Comparison of ENCODE assay signal across 1 cellular context in genomic region chr5:35899805-35900204, GRCh38.
TF ChIP-seq lines count a peak whose summit lies in the region.

No MANE protein-coding gene starts in this region.

TF ChIP-seq in GM12878, 131 proteins besides CTCF, POLR2A, EP300 and RAD21 (continued from another document and continues in another):
- TF ChIP-seq ZNF687 (IDR thresholded peaks at IDR 0.05) (no peak; the same call in 1 of the 2 replicates), NR2C2 (IDR thresholded peaks at IDR 0.05; ENCODE audit: borderline replicate concordance, control insufficient read depth, insufficient read length, low read depth) (no peak), ZZZ3 (IDR thresholded peaks at IDR 0.05; ENCODE audit: control insufficient read depth, insufficient read length, low read depth) (no peak), CBFB (IDR thresholded peaks at IDR 0.05; ENCODE audit: low read depth) (0 out of 2 replicates have a peak, but pooled peaks have one; percentile 47), ZBTB40 (IDR thresholded peaks at IDR 0.05; ENCODE audit: borderline replicate concordance) (no peak), SUZ12 (IDR thresholded peaks at IDR 0.05; ENCODE audit: unreplicated experiment) (no peak), TCF3 (IDR thresholded peaks at IDR 0.05; ENCODE audit: borderline replicate concordance, insufficient read depth, low read depth, low read length) (0 out of 2 replicates have a peak, but pooled peaks have one; percentile 64), CUX1 (IDR thresholded peaks at IDR 0.05; ENCODE audit: insufficient replicate concordance, low read depth, low read length) (peak; percentile 79), POU2F2 (IDR thresholded peaks at IDR 0.05; ENCODE audit: borderline replicate concordance, low read depth, low read length) (no peak), HDAC2 (IDR thresholded peaks at IDR 0.05) (no peak), ESRRA (IDR thresholded peaks at IDR 0.05; ENCODE audit: low read length) (no peak), NR2F1 (conservative IDR thresholded peaks at IDR 0.05) (peak; percentile 37; the same call in 1 of the 2 replicates), ZBTB33 (IDR thresholded peaks at IDR 0.05) (no peak), BCL11A (IDR thresholded peaks at IDR 0.05; ENCODE audit: low read depth, low read length) (peak; percentile 63; the same call in 1 of the 2 replicates), MTA2 (IDR thresholded peaks at IDR 0.05; ENCODE audit: low read depth) (peak; percentile 25; the same call in 1 of the 2 replicates), LARP7 (IDR thresholded peaks at IDR 0.05) (no peak), ETV6 (conservative IDR thresholded peaks at IDR 0.05 in 1 of 2, IDR thresholded peaks at IDR 0.05 in 1 of 2; ENCODE audit: borderline replicate concordance in 1 of 2, low read depth in 1 of 2) (no peak), MXI1 (IDR thresholded peaks at IDR 0.05; ENCODE audit: low read depth, low read length) (0 out of 2 replicates have a peak, but pooled peaks have one; percentile 27), ZNF592 (IDR thresholded peaks at IDR 0.05) (no peak), MEF2B (IDR thresholded peaks at IDR 0.05; ENCODE audit: partially characterized antibody, poor library complexity, severe bottlenecking) (peak; percentile 51), SRF (IDR thresholded peaks at IDR 0.05; ENCODE audit: low read depth in 2 of 2, low read length in 2 of 2) (no peak), NBN (IDR thresholded peaks at IDR 0.05) (0 out of 2 replicates have a peak, but pooled peaks have one; percentile 43), IRF4 (IDR thresholded peaks at IDR 0.05; ENCODE audit: low read depth, low read length) (no peak), BCLAF1 (IDR thresholded peaks at IDR 0.05) (no peak), ATF2 (IDR thresholded peaks at IDR 0.05; ENCODE audit: low read length) (peak; percentile 77), SPI1 (IDR thresholded peaks at IDR 0.05; ENCODE audit: borderline replicate concordance, insufficient read depth, low read depth, low read length) (peak; percentile 33; the same call in 1 of the 2 replicates)
